Comparison of ENCODE assay signal across 11 cellular contexts in genomic region chr1:77039739-77040138, GRCh38.
DNase-seq lines count a peak whose midpoint lies in the region; TF ChIP-seq lines count a peak whose summit lies in the region.
"Had no signal": no experiment of that assay in that cellular context is flagged by ENCODE, and none has a peak within 500 bp of the region (broad histone marks: within the 10 kb centered on the region; RNA-seq: fewer than 3 reads in every experiment).

No MANE protein-coding gene starts in this region.

- H3K9me3 Mint-ChIP-seq in HFFc6 (no peaks in the 10 kb centered on the region; the same call in 1 of the 2 replicates), endodermal cell (peaks cover 4% of the 10 kb centered on the region)
- H3K9me3 Mint-ChIP-seq in activated CD4-positive, alpha-beta memory T cell treated with anti-CD3 and anti-CD28 coated beads, Interleukin-2, amount 10 ng/mL, durations not matched to agents 7 days and 5 days: peaks cover 4% of the 10 kb centered on the region

- peak overlapping the region; percentile 61 for H3K27ac Mint-ChIP-seq in HFFc6
- no peak overlapping the region for H3K27ac Mint-ChIP-seq in activated CD4-positive, alpha-beta memory T cell treated with anti-CD3 and anti-CD28 coated beads, Interleukin-2, amount 10 ng/mL, durations not matched to agents 7 days and 5 days
- H3K27ac Mint-ChIP-seq in endodermal cell: no peak overlapping the region

- 0 out of 2 replicates have a peak overlapping the region, but pooled peaks have one; percentile 1 for H3K4me3 Mint-ChIP-seq in HFFc6
- no peak overlapping the region for H3K4me3 Mint-ChIP-seq in activated CD4-positive, alpha-beta memory T cell treated with anti-CD3 and anti-CD28 coated beads, Interleukin-2, amount 10 ng/mL, durations not matched to agents 7 days and 5 days
- no peak overlapping the region for H3K4me3 Mint-ChIP-seq in endodermal cell

- 80% methylated on average over 8 of the region's 8 CpGs for WGBS in hepatocyte (ENCODE audit: low lambda C conversion rate, missing lambda C conversion rate)
- 94 to 98% methylated on average over 5 to 8 of the region's 8 CpGs for WGBS in endodermal cell (ENCODE audit: insufficient coverage in 1 of 2, insufficient read length in 1 of 2), 2 experiments

- no peaks in the 10 kb centered on the region for H3K9me2 ChIP-seq in hepatocyte (replicated peaks; ENCODE audit: insufficient read depth)

- H3K4me1 ChIP-seq in hepatocyte (ENCODE audit: insufficient read depth): no peaks in the 10 kb centered on the region
- no peaks in the 10 kb centered on the region for H3K4me1 ChIP-seq in endodermal cell (ENCODE audit: control insufficient read depth, insufficient read depth, low read length)

- H3K9me3 ChIP-seq in hepatocyte (ENCODE audit: low read depth) (no peaks in the 10 kb centered on the region), endodermal cell (ENCODE audit: control insufficient read depth, low read length) (no peaks in the 10 kb centered on the region)

- H3K4me3 ChIP-seq in hepatocyte: no peak overlapping the region
- no peak overlapping the region for H3K4me3 ChIP-seq in endodermal cell (ENCODE audit: low read length)

- H3K79me2 ChIP-seq in hepatocyte: no peaks in the 10 kb centered on the region

- H3K36me3 Mint-ChIP-seq in HFFc6 (ENCODE audit: low read depth): peaks cover 4% of the 10 kb centered on the region; the same call in 1 of the 2 replicates
- no peaks in the 10 kb centered on the region for H3K36me3 Mint-ChIP-seq in activated CD4-positive, alpha-beta memory T cell treated with anti-CD3 and anti-CD28 coated beads, Interleukin-2, amount 10 ng/mL, durations not matched to agents 7 days and 5 days (ENCODE audit: low read depth)
- H3K36me3 Mint-ChIP-seq in endodermal cell (ENCODE audit: low read depth): no peaks in the 10 kb centered on the region

- no peak overlapping the region for H2AFZ ChIP-seq in hepatocyte

- no peaks in the 10 kb centered on the region for H4K20me1 ChIP-seq in hepatocyte (ENCODE audit: insufficient read depth, poor library complexity, severe bottlenecking)

- TF ChIP-seq CTCF in HFFc6 (IDR thresholded peaks at IDR 0.05) (no peak), hepatocyte (IDR thresholded peaks at IDR 0.05; ENCODE audit: poor library complexity) (no peak), endodermal cell (conservative IDR thresholded peaks at IDR 0.05) (no peak)

- POLR2A ChIA-PET in activated CD4-positive, alpha-beta memory T cell treated with anti-CD3 and anti-CD28 coated beads, Interleukin-2, amount 10 ng/mL, durations not matched to agents 7 days and 5 days (lab: Charles Lee): no interaction called here

- peaks cover 33% of the 10 kb centered on the region for H3K4me1 Mint-ChIP-seq in HFFc6 (ENCODE audit: low read depth)
- H3K4me1 Mint-ChIP-seq in activated CD4-positive, alpha-beta memory T cell treated with anti-CD3 and anti-CD28 coated beads, Interleukin-2, amount 10 ng/mL, durations not matched to agents 7 days and 5 days: no peaks in the 10 kb centered on the region
- no peaks in the 10 kb centered on the region for H3K4me1 Mint-ChIP-seq in endodermal cell

- H3K27me3 ChIP-seq in hepatocyte (no peaks in the 10 kb centered on the region), endodermal cell (ENCODE audit: control insufficient read depth, insufficient read depth, low read length, poor library complexity, severe bottlenecking) (no peaks in the 10 kb centered on the region)

- H3K4me2 ChIP-seq in hepatocyte: no peak overlapping the region

- no peak overlapping the region for H3K9ac ChIP-seq in endodermal cell (ENCODE audit: extremely low read depth, low read length, poor library complexity, severe bottlenecking)

- H3K27ac ChIP-seq in hepatocyte (peak overlapping the region; percentile 21), endodermal cell (ENCODE audit: low read depth, low read length) (no peak overlapping the region)

- H3K36me3 ChIP-seq in hepatocyte (replicated peaks; ENCODE audit: insufficient read depth, low read depth) (no peaks in the 10 kb centered on the region), endodermal cell (ENCODE audit: control insufficient read depth, insufficient read depth, low read length) (no peaks in the 10 kb centered on the region)

- H3K27me3 Mint-ChIP-seq in HFFc6 (ENCODE audit: insufficient read depth) (no peaks in the 10 kb centered on the region), endodermal cell (ENCODE audit: insufficient read depth) (no peaks in the 10 kb centered on the region)
- no peaks in the 10 kb centered on the region for H3K27me3 Mint-ChIP-seq in activated CD4-positive, alpha-beta memory T cell treated with anti-CD3 and anti-CD28 coated beads, Interleukin-2, amount 10 ng/mL, durations not matched to agents 7 days and 5 days

- DNase-seq in HFFc6 (peak; percentile 94), amniotic epithelial cell (ENCODE audit: low read depth) (peak; percentile 100), hepatocyte (ENCODE audit: low spot score) (peak; percentile 73), stromal cell of bone marrow (ENCODE audit: low read depth) (peak; percentile 80), GM19240 (ENCODE audit: insufficient read length, low spot score) (no peak), endodermal cell (no peak)
- no peak for DNase-seq in activated CD4-positive, alpha-beta memory T cell treated with anti-CD3 and anti-CD28 coated beads, Interleukin-2, amount 10 ng/mL, durations not matched to agents 7 days and 5 days
- DNase-seq in NK-92 treated with Interleukin-12 subunit alpha and Interleukin-12 subunit beta, amount 100 ng/mL, for 24 hours (lab: John Stamatoyannopoulos, UW): no peak
- DNase-seq: activated CD4-positive, alpha-beta T cell treated with anti-CD3 and anti-CD28 coated beads for 48 hours; KG1; NCI-H82 had no signal

- CTCF ChIA-PET in activated CD4-positive, alpha-beta memory T cell treated with anti-CD3 and anti-CD28 coated beads, Interleukin-2, amount 10 ng/mL, durations not matched to agents 7 days and 5 days (lab: Charles Lee): no interaction called here

Comparison
In these comparisons a context has a peak if more than half of its experiments do, and no peak if none do; other contexts are left out.
1. DNase-seq: peak in HFFc6 (single experiment), amniotic epithelial cell (single experiment), hepatocyte (single experiment) and stromal cell of bone marrow (single experiment); none in activated CD4-positive, alpha-beta memory T cell treated with anti-CD3 and anti-CD28 coated beads, Interleukin-2, amount 10 ng/mL, durations not matched to agents 7 days and 5 days (single experiment), GM19240 (single experiment), endodermal cell (single experiment) and NK-92 treated with Interleukin-12 subunit alpha and Interleukin-12 subunit beta, amount 100 ng/mL, for 24 hours (single experiment).